Comparison of ENCODE assay signal across 22 cellular contexts in genomic region chr11:134749040-134749586, GRCh38.
"Had no signal": no experiment of that assay in that cellular context is flagged by ENCODE, and none has a peak within 500 bp of the region (broad histone marks: within the 10 kb centered on the region; RNA-seq: fewer than 3 reads in every experiment).

No MANE protein-coding gene starts in this region.

- H3K9me3 ChIP-seq: esophagus squamous epithelium, lower lobe of right lung had no signal

- H3K4me1 ChIP-seq: esophagus squamous epithelium, heart right ventricle, lower lobe of right lung, stomach had no signal

- ATAC-seq: activated CD8-positive, alpha-beta T cell treated with anti-CD3 and anti-CD28 coated beads for 36 hours; activated T-cell treated with anti-CD3 and anti-CD28 coated beads, Interleukin-2, amount 50 U/mL, for 4 hours; heart right ventricle; lower lobe of right lung; stimulated activated effector memory CD8-positive, alpha-beta T cell treated with anti-CD3 and anti-CD28 coated beads, Interleukin-12 subunit alpha, Interleukin-12 subunit beta, amount 100 ng/mL, for 72 hours had no signal

- H3K27me3 Mint-ChIP-seq: activated CD4-positive, alpha-beta T cell treated with anti-CD3 and anti-CD28 coated beads, Interleukin-2, amount 10 ng/mL, durations not matched to agents 24 days and 14 days; activated CD8-positive, alpha-beta T cell treated with anti-CD3 and anti-CD28 coated beads for 36 hours had no signal

- H3K27me3 ChIP-seq: brain microvascular endothelial cell had no signal

- H3K4me1 Mint-ChIP-seq: activated CD4-positive, alpha-beta T cell treated with anti-CD3 and anti-CD28 coated beads, Interleukin-2, amount 10 ng/mL, durations not matched to agents 24 days and 14 days; central memory CD8-positive, alpha-beta T cell; stimulated activated effector memory CD8-positive, alpha-beta T cell treated with anti-CD3 and anti-CD28 coated beads, Interleukin-12 subunit alpha, Interleukin-12 subunit beta, amount 100 ng/mL, for 72 hours had no signal

- H3K27ac ChIP-seq: brain microvascular endothelial cell, esophagus squamous epithelium, heart right ventricle, lower lobe of right lung, skin epidermis, stomach had no signal

- H3K4me3 ChIP-seq: esophagus squamous epithelium, heart right ventricle, lower lobe of right lung, skin epidermis, stomach had no signal

- H3K27ac Mint-ChIP-seq: activated CD4-positive, alpha-beta T cell treated with anti-CD3 and anti-CD28 coated beads, Interleukin-2, amount 10 ng/mL, durations not matched to agents 24 days and 14 days; activated CD8-positive, alpha-beta T cell treated with anti-CD3 and anti-CD28 coated beads for 36 hours; activated naive CD4-positive, alpha-beta T cell treated with anti-CD3 and anti-CD28 coated beads for 36 hours; mesothelial cell of epicardium; nephron; stimulated activated effector memory CD8-positive, alpha-beta T cell treated with anti-CD3 and anti-CD28 coated beads, Interleukin-12 subunit alpha, Interleukin-12 subunit beta, amount 100 ng/mL, for 72 hours; T-helper 2 cell treated with Interferon-gamma antibody and Interleukin-4, amounts not matched to agents 5 μg/mL and 100 μg/mL, for 36 hours; type B pancreatic cell had no signal

- H3K36me3 ChIP-seq: brain microvascular endothelial cell, esophagus squamous epithelium, heart right ventricle, lower lobe of right lung, stomach had no signal

- H3K4me3 Mint-ChIP-seq: activated CD4-positive, alpha-beta T cell treated with anti-CD3 and anti-CD28 coated beads, Interleukin-2, amount 10 ng/mL, durations not matched to agents 24 days and 14 days; activated CD8-positive, alpha-beta T cell treated with anti-CD3 and anti-CD28 coated beads for 36 hours; activated naive CD4-positive, alpha-beta T cell treated with anti-CD3 and anti-CD28 coated beads for 36 hours; activated T-cell treated with anti-CD3 and anti-CD28 coated beads, Interleukin-2, amount 50 U/mL, for 4 hours; central memory CD8-positive, alpha-beta T cell; mesothelial cell of epicardium; nephron; stimulated activated effector memory CD8-positive, alpha-beta T cell treated with anti-CD3 and anti-CD28 coated beads, Interleukin-12 subunit alpha, Interleukin-12 subunit beta, amount 100 ng/mL, for 72 hours; T-helper 2 cell treated with Interferon-gamma antibody and Interleukin-4, amounts not matched to agents 5 μg/mL and 100 μg/mL, for 36 hours; type B pancreatic cell had no signal

- DNase-seq: activated CD4-positive, alpha-beta T cell treated with anti-CD3 and anti-CD28 coated beads, Interleukin-2, amount 10 ng/mL, durations not matched to agents 24 days and 14 days; activated CD4-positive, CD25-positive, alpha-beta regulatory T cell; activated CD8-positive, alpha-beta T cell treated with anti-CD3 and anti-CD28 coated beads for 36 hours; activated naive CD4-positive, alpha-beta T cell treated with anti-CD3 and anti-CD28 coated beads for 36 hours; activated T-cell treated with anti-CD3 and anti-CD28 coated beads, Interleukin-2, amount 50 U/mL, for 4 hours; brain microvascular endothelial cell; cortex of kidney; effector CD8-positive, alpha-beta T cell; esophagus squamous epithelium; heart right ventricle; lower lobe of right lung; occipital lobe; stimulated activated CD4-positive, alpha-beta T cell treated with anti-CD3 and anti-CD28 coated beads, Interleukin-15, amount 100 ng/mL, for 24 hours; stimulated activated CD4-positive, alpha-beta T cell treated with anti-CD3 and anti-CD28 coated beads, Interleukin-4, amount 100 ng/mL, for 1 hour; stomach had no signal

- H3K9me3 Mint-ChIP-seq: activated CD4-positive, alpha-beta T cell treated with anti-CD3 and anti-CD28 coated beads, Interleukin-2, amount 10 ng/mL, durations not matched to agents 24 days and 14 days; activated CD8-positive, alpha-beta T cell treated with anti-CD3 and anti-CD28 coated beads for 36 hours; activated T-cell treated with anti-CD3 and anti-CD28 coated beads, Interleukin-2, amount 50 U/mL, for 4 hours; central memory CD8-positive, alpha-beta T cell; stimulated activated effector memory CD8-positive, alpha-beta T cell treated with anti-CD3 and anti-CD28 coated beads, Interleukin-12 subunit alpha, Interleukin-12 subunit beta, amount 100 ng/mL, for 72 hours; T-helper 2 cell treated with Interferon-gamma antibody and Interleukin-4, amounts not matched to agents 5 μg/mL and 100 μg/mL, for 36 hours had no signal

- H3K36me3 Mint-ChIP-seq: mesothelial cell of epicardium; stimulated activated effector memory CD8-positive, alpha-beta T cell treated with anti-CD3 and anti-CD28 coated beads, Interleukin-12 subunit alpha, Interleukin-12 subunit beta, amount 100 ng/mL, for 72 hours; type B pancreatic cell had no signal
